ENCODE assay signal across 8 cellular contexts in the genomic region with DNA sequence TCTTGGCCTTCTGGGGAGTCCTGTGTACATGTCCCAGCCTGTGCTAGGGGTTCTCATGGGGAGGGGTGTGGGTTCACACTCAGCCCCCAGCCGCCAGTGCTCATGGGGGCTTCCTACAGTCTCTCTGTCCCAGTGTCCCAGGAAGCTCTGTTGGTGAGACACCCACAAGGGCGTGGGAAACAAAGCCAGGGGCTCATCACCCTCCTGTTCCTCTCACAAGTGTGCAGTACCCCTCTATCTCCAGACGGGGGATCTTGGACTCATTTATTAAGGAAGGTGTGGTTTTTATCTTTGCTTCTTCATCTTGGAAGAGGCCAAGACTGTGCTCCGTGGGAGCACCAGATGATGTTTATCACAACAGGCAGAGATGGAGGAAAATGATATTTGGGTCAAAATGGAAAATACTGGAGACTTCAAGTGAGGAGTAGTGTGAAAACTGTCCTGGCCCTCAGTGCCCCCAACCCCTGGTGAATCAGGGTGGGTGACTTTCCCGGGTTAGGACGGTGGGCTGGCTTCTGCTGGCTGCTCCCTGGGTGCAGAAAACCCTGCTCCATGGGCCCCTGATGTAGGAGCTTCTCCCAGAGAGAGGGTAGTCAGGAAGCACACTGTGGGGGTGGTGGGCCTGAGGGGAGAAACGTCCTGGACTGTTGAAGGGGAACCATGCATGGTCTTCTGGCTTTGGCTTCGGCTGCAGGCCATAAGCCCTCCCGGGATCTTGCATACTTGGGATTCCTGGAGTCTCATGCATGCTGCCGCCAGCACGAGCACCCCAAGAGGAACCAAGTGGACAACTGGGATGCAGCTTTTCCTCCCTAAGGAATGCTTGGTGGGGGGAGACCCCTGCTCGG. TPM values are rescaled to one million over a fixed set of nuclear protein-coding genes. Genes with fewer than 3 reads are reported as not detected.
DNase-seq lines count a peak whose midpoint lies in the region; ATAC-seq, FAIRE-seq and TF ChIP-seq lines count a peak whose summit lies in the region.

No MANE protein-coding gene starts in this region.

- H3K36me3 ChIP-seq in GM23338 (ENCODE audit: insufficient read depth): no peaks in the 10 kb centered on the region
- 0 out of 2 replicates have a peak, but pooled peaks cover 3% of the 10 kb centered on the region for H3K36me3 ChIP-seq in SJSA1
- H3K36me3 ChIP-seq in keratinocyte (ENCODE audit: control insufficient read depth in 2 of 2, extremely low read depth in 1 of 2, insufficient read depth in 2 of 2, low read length in 2 of 2): peaks cover 0 to 2% of the 10 kb centered on the region in 2 experiments

- H3K79me2 ChIP-seq in GM23338 (replicated peaks; ENCODE audit: insufficient read depth) (no peaks in the 10 kb centered on the region), keratinocyte (ENCODE audit: control insufficient read depth, insufficient read depth, low read length) (no peaks in the 10 kb centered on the region)

- peak overlapping the region; percentile 94 for H2AFZ ChIP-seq in GM23338
- H2AFZ ChIP-seq in keratinocyte (ENCODE audit: control insufficient read depth, low read length): no peak overlapping the region

- H3K27ac Mint-ChIP-seq in GM23338: no peak overlapping the region
- H3K27ac Mint-ChIP-seq in activated CD8-positive, alpha-beta memory T cell treated with anti-CD3 and anti-CD28 coated beads, Interleukin-2, amount 10 ng/mL, durations not matched to agents 7 days and 5 days: no peak overlapping the region

- ATAC-seq in GM23338: peak; percentile 77
- no peak for ATAC-seq in GM18519 (IDR thresholded peaks at IDR 0.05; ENCODE audit: low FRiP score, unreplicated experiment)
- ATAC-seq in activated CD8-positive, alpha-beta memory T cell treated with anti-CD3 and anti-CD28 coated beads, Interleukin-2, amount 10 ng/mL, durations not matched to agents 7 days and 5 days: no peak

- H3K4me3 Mint-ChIP-seq in GM23338: no peak overlapping the region; the same call in 2 of the 3 replicates
- no peak overlapping the region for H3K4me3 Mint-ChIP-seq in activated CD8-positive, alpha-beta memory T cell treated with anti-CD3 and anti-CD28 coated beads, Interleukin-2, amount 10 ng/mL, durations not matched to agents 7 days and 5 days

- H3K9ac ChIP-seq in keratinocyte (ENCODE audit: control insufficient read depth, extremely low read depth, insufficient read depth, low read length): no peak overlapping the region

- TF ChIP-seq CTCF in GM23338 (conservative IDR thresholded peaks at IDR 0.05; ENCODE audit: low read depth in 2 of 2) (peak; percentile 29 to 43; a peak in 3 of 4 replicates), keratinocyte (optimal IDR thresholded peaks at IDR 0.05 in 1 of 3, IDR thresholded peaks at IDR 0.05 in 1 of 3, conservative IDR thresholded peaks at IDR 0.05 in 1 of 3; ENCODE audit: extremely low read depth in 1 of 3, insufficient read depth in 2 of 3, low read length in 3 of 3) (peak in 2 of 3 experiments; percentile 46 to 65)

- H3K27me3 ChIP-seq in GM23338 (ENCODE audit: insufficient read depth) (no peaks in the 10 kb centered on the region), SJSA1 (replicated peaks) (no peaks in the 10 kb centered on the region), keratinocyte (ENCODE audit: control insufficient read depth, extremely low read depth, insufficient read depth, low read length) (no peaks in the 10 kb centered on the region)

- peaks cover 6% of the 10 kb centered on the region; the same call in 1 of the 2 replicates for H3K9me2 ChIP-seq in GM23338 (ENCODE audit: insufficient read depth)

- H3K4me2 ChIP-seq in GM23338: no peak overlapping the region
- no peak overlapping the region for H3K4me2 ChIP-seq in keratinocyte (ENCODE audit: control insufficient read depth, extremely low read depth, insufficient read depth, low read depth, low read length)

- H3K9me3 Mint-ChIP-seq in GM23338: no peaks in the 10 kb centered on the region
- H3K9me3 Mint-ChIP-seq in activated CD8-positive, alpha-beta memory T cell treated with anti-CD3 and anti-CD28 coated beads, Interleukin-2, amount 10 ng/mL, durations not matched to agents 7 days and 5 days (ENCODE audit: low read depth): no peaks in the 10 kb centered on the region

- H3K9me3 ChIP-seq in SJSA1 (replicated peaks): no peaks in the 10 kb centered on the region
- H3K9me3 ChIP-seq in keratinocyte (ENCODE audit: control insufficient read depth, low read depth, low read length): no peaks in the 10 kb centered on the region

- no peak overlapping the region for H3K4me3 ChIP-seq in GM23338
- no peak overlapping the region for H3K4me3 ChIP-seq in SJSA1
- no peak overlapping the region for H3K4me3 ChIP-seq in keratinocyte (ENCODE audit: control insufficient read depth in 2 of 3, extremely low read depth in 1 of 3, insufficient read depth in 2 of 3, low read depth in 1 of 3, low read length in 3 of 3)

- no peaks in the 10 kb centered on the region for H3K9me1 ChIP-seq in keratinocyte (ENCODE audit: control insufficient read depth, extremely low read depth, insufficient read depth, low read length)

- H4K20me1 ChIP-seq in GM23338 (replicated peaks; ENCODE audit: insufficient read depth) (no peaks in the 10 kb centered on the region), keratinocyte (ENCODE audit: control insufficient read depth, extremely low read depth, insufficient read depth, low read length) (no peaks in the 10 kb centered on the region)

- CTCF ChIA-PET in activated CD8-positive, alpha-beta memory T cell treated with anti-CD3 and anti-CD28 coated beads, Interleukin-2, amount 10 ng/mL, durations not matched to agents 7 days and 5 days (lab: Charles Lee): interaction anchor here (0.9 kb wide), 1 partner anchor 316 kb away, joined by 3 read pairs; no protein-coding TSS in a partner anchor

- dilution Hi-C loops in keratinocyte (cut with MboI; ENCODE audit: extremely low pct_ligation_motif_present, low sequenced_read_pairs): no loop called here

- no peaks in the 10 kb centered on the region for H3F3A ChIP-seq in GM23338 (replicated peaks; ENCODE audit: low read depth)

- no peak overlapping the region for H3K27ac ChIP-seq in GM23338 (ENCODE audit: low read depth)
- H3K27ac ChIP-seq in SJSA1: no peak overlapping the region
- H3K27ac ChIP-seq in keratinocyte (ENCODE audit: control insufficient read depth, insufficient read depth, low read length): no peak overlapping the region

- H3K36me3 Mint-ChIP-seq in GM23338 (ENCODE audit: low read depth): no peaks in the 10 kb centered on the region
- H3K36me3 Mint-ChIP-seq in activated CD8-positive, alpha-beta memory T cell treated with anti-CD3 and anti-CD28 coated beads, Interleukin-2, amount 10 ng/mL, durations not matched to agents 7 days and 5 days: no peaks in the 10 kb centered on the region

- FAIRE-seq in keratinocyte (lab: Jason Lieb, UNC): peak; percentile 59

- H3K4me1 Mint-ChIP-seq in GM23338: peaks cover 24% of the 10 kb centered on the region
- H3K4me1 Mint-ChIP-seq in activated CD8-positive, alpha-beta memory T cell treated with anti-CD3 and anti-CD28 coated beads, Interleukin-2, amount 10 ng/mL, durations not matched to agents 7 days and 5 days: no peaks in the 10 kb centered on the region

- H3K4me1 ChIP-seq in GM23338 (ENCODE audit: insufficient read depth) (peaks cover 10% of the 10 kb centered on the region), SJSA1 (replicated peaks) (peaks cover 18% of the 10 kb centered on the region), keratinocyte (ENCODE audit: control insufficient read depth, extremely low read depth, insufficient read depth, low read length) (peaks cover 8% of the 10 kb centered on the region)

- peaks cover 12% of the 10 kb centered on the region for H3K27me3 Mint-ChIP-seq in GM23338 (ENCODE audit: insufficient read depth, low read depth, poor library complexity)
- H3K27me3 Mint-ChIP-seq in activated CD8-positive, alpha-beta memory T cell treated with anti-CD3 and anti-CD28 coated beads, Interleukin-2, amount 10 ng/mL, durations not matched to agents 7 days and 5 days: peaks cover 54% of the 10 kb centered on the region

- DNase-seq in AG20443 (ENCODE audit: low spot score) (peak; percentile 62), GM23338 (ENCODE audit: low spot score) (peak; percentile 75), SJSA1 (ENCODE audit: low read depth in 1 of 2, low spot score in 2 of 2) (peak; percentile 53 to 56), keratinocyte (ENCODE audit: low read depth, low spot score) (no peak), medulla oblongata (ENCODE audit: extremely low spot score) (no peak), NCI-H526 treated with DMSO at 0.1 percent for 48 hours (lab: John Stamatoyannopoulos, UW) (no peak)
- no peak for DNase-seq in activated CD8-positive, alpha-beta memory T cell treated with anti-CD3 and anti-CD28 coated beads, Interleukin-2, amount 10 ng/mL, durations not matched to agents 7 days and 5 days

RNA-seq across cellular contexts. Expression of a gene that starts 15.3 kb away (rescaled TPM):
- 1.7 and 2.9 TPM in 2 replicates for total RNA-seq in GM23338 (2014; rRNA removed; shearing (Covaris generic))
- polyA plus RNA-seq in GM23338 (2016; fragmentation: Nextera tagmentation; extraction: Ambion mirVana): 1.9 and 2.5 TPM in 2 replicates
- total RNA-seq in SJSA1 (2014; rRNA removed; shearing (Covaris generic)): 4.5 and 8.4 TPM in 2 replicates
- 8.7 to 10.3 TPM (median 8.8 TPM) in 3 replicates for polyA plus RNA-seq in keratinocyte
- 0.35 TPM for polyA plus RNA-seq in keratinocyte (2011; ENCODE audit: low read depth)
- 6.6 and 7.1 TPM in 2 replicates for polyA plus RNA-seq in keratinocyte (2011; cell fraction: cytosol; rRNA removed)
- 12.9 and 14.1 TPM in 2 replicates for polyA plus RNA-seq in keratinocyte (2011; cell fraction: nucleus; rRNA removed)
- polyA plus RNA-seq in keratinocyte (2012; ENCODE audit: low replicate concordance): 2.2 and 7.8 TPM in 2 replicates
- 4.2 to 6.0 TPM (median 5.6 TPM) in 3 replicates for polyA minus RNA-seq in keratinocyte
- 6.9 TPM for polyA minus RNA-seq in keratinocyte (2011; cell fraction: cytosol; rRNA and poly(A)+ RNA removed)
- polyA minus RNA-seq in keratinocyte (2011; cell fraction: nucleus; rRNA and poly(A)+ RNA removed): 5.2 and 7.9 TPM in 2 replicates
- total RNA-seq in activated CD8-positive, alpha-beta memory T cell treated with anti-CD3 and anti-CD28 coated beads, Interleukin-2, amount 10 ng/mL, durations not matched to agents 7 days and 5 days: not detected

RNA-seq across cellular contexts. Expression of a gene that starts 37.3 kb away (rescaled TPM):
- not detected in 2 replicates for total RNA-seq in GM23338 (2014; rRNA removed; shearing (Covaris generic))
- polyA plus RNA-seq in GM23338 (2016; fragmentation: Nextera tagmentation; extraction: Ambion mirVana) (not detected in 2 replicates), keratinocyte (not detected in 3 replicates)
- total RNA-seq in SJSA1 (2014; rRNA removed; shearing (Covaris generic)): not detected in 2 replicates
- not detected for polyA plus RNA-seq in keratinocyte (2011; ENCODE audit: low read depth)
- not detected in 2 replicates for polyA plus RNA-seq in keratinocyte (2011; cell fraction: cytosol; rRNA removed)
- polyA plus RNA-seq in keratinocyte (2011; cell fraction: nucleus; rRNA removed): not detected in 2 replicates
- not detected in 2 replicates for polyA plus RNA-seq in keratinocyte (2012; ENCODE audit: low replicate concordance)
- not detected in 3 replicates for polyA minus RNA-seq in keratinocyte
- polyA minus RNA-seq in keratinocyte (2011; cell fraction: cytosol; rRNA and poly(A)+ RNA removed): not detected
- polyA minus RNA-seq in keratinocyte (2011; cell fraction: nucleus; rRNA and poly(A)+ RNA removed): not detected in 2 replicates
- not detected for total RNA-seq in activated CD8-positive, alpha-beta memory T cell treated with anti-CD3 and anti-CD28 coated beads, Interleukin-2, amount 10 ng/mL, durations not matched to agents 7 days and 5 days

Comparison
In these comparisons a context has a peak if more than half of its experiments do, and no peak if none do; other contexts are left out.
1. DNase-seq: peak in AG20443 (single experiment), GM23338 (single experiment) and SJSA1 (2 of 2); none in keratinocyte (single experiment), medulla oblongata (single experiment), NCI-H526 treated with DMSO at 0.1 percent for 48 hours (single experiment) and activated CD8-positive, alpha-beta memory T cell treated with anti-CD3 and anti-CD28 coated beads, Interleukin-2, amount 10 ng/mL, durations not matched to agents 7 days and 5 days (single experiment).